ENCODE assay signal across 1 cellular context in the genomic region with DNA sequence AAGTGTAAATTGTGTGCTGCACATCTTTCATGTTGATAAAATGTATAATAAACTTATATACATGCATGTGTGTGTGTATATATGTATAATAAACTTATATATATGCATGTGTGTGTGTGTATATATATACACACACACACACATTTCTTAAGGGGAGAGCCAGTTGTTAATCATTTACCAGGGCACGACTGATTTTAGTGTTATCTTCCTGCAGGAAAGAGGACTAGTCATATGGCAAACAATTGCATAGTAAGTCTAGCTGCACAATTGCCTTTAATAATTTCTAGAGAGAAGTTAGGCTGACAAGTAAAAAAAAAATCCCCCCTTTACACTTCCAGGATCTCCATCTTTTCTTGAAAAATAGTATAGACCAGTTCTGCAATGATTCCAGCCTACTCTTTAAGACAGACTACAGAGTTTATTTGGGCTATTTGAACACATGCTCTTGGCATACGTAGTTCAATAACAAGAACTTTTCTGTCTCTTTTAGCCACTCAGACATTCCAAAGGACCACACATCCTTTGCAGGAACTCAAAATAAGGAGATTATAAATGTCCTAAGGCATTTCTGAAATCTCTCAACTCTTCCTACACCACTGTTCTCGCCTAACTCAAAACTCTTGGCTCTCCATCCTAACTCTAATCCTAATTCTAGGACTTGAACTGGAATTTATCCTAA.
TF ChIP-seq lines count a peak whose summit lies in the region.

No MANE protein-coding gene starts in this region.

TF ChIP-seq in HepG2, 621 proteins besides CTCF, POLR2A, EP300 and RAD21:
- TF ChIP-seq, protein P1, sequence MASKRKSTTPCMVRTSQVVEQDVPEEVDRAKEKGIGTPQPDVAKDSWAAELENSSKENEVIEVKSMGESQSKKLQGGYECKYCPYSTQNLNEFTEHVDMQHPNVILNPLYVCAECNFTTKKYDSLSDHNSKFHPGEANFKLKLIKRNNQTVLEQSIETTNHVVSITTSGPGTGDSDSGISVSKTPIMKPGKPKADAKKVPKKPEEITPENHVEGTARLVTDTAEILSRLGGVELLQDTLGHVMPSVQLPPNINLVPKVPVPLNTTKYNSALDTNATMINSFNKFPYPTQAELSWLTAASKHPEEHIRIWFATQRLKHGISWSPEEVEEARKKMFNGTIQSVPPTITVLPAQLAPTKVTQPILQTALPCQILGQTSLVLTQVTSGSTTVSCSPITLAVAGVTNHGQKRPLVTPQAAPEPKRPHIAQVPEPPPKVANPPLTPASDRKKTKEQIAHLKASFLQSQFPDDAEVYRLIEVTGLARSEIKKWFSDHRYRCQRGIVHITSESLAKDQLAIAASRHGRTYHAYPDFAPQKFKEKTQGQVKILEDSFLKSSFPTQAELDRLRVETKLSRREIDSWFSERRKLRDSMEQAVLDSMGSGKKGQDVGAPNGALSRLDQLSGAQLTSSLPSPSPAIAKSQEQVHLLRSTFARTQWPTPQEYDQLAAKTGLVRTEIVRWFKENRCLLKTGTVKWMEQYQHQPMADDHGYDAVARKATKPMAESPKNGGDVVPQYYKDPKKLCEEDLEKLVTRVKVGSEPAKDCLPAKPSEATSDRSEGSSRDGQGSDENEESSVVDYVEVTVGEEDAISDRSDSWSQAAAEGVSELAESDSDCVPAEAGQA (IDR thresholded peaks at IDR 0.05; ENCODE audit: low read depth) = no peak
- TF ChIP-seq, protein P1 (CRISPR knock-in tag; IDR thresholded peaks at IDR 0.05; ENCODE audit: borderline replicate concordance) = no peak
- TF ChIP-seq SOX6 (IDR thresholded peaks at IDR 0.05) = no peak
- TF ChIP-seq SOX6 (CRISPR knock-in tag; IDR thresholded peaks at IDR 0.05) = peak; percentile 19; the same call in 1 of the 2 replicates
- TF ChIP-seq SOX13 (IDR thresholded peaks at IDR 0.05) = no peak
- peak in 1 of 2 experiments; percentile 45; a peak in 1 of 4 replicates for TF ChIP-seq SOX13 (CRISPR knock-in tag; conservative IDR thresholded peaks at IDR 0.05 in 1 of 2, IDR thresholded peaks at IDR 0.05 in 1 of 2)
- peak; percentile 41; the same call in 1 of the 2 replicates for TF ChIP-seq FOSL1 (CRISPR knock-in tag; IDR thresholded peaks at IDR 0.05; ENCODE audit: borderline replicate concordance)
- 0 out of 2 replicates have a peak, but pooled peaks have one; percentile 25 for TF ChIP-seq GATAD2A (CRISPR knock-in tag; IDR thresholded peaks at IDR 0.05)
- TF ChIP-seq, protein P2, sequence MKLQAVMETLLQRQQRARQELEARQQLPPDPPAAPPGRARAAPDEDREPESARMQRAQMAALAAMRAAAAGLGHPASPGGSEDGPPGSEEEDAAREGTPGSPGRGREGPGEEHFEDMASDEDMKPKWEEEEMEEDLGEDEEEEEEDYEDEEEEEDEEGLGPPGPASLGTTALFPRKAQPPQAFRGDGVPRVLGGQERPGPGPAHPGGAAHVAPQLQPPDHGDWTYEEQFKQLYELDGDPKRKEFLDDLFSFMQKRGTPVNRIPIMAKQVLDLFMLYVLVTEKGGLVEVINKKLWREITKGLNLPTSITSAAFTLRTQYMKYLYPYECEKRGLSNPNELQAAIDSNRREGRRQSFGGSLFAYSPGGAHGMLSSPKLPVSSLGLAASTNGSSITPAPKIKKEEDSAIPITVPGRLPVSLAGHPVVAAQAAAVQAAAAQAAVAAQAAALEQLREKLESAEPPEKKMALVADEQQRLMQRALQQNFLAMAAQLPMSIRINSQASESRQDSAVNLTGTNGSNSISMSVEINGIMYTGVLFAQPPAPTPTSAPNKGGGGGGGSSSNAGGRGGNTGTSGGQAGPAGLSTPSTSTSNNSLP (IDR thresholded peaks at IDR 0.05; ENCODE audit: low read depth, low read length) = peak; percentile 48; the same call in 1 of the 2 replicates
- TF ChIP-seq AGO2 (optimal IDR thresholded peaks at IDR 0.05; ENCODE audit: low read depth, low read length) = no peak
- TF ChIP-seq, protein P3, sequence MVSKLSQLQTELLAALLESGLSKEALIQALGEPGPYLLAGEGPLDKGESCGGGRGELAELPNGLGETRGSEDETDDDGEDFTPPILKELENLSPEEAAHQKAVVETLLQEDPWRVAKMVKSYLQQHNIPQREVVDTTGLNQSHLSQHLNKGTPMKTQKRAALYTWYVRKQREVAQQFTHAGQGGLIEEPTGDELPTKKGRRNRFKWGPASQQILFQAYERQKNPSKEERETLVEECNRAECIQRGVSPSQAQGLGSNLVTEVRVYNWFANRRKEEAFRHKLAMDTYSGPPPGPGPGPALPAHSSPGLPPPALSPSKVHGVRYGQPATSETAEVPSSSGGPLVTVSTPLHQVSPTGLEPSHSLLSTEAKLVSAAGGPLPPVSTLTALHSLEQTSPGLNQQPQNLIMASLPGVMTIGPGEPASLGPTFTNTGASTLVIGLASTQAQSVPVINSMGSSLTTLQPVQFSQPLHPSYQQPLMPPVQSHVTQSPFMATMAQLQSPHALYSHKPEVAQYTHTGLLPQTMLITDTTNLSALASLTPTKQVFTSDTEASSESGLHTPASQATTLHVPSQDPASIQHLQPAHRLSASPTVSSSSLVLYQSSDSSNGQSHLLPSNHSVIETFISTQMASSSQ (IDR thresholded peaks at IDR 0.05; ENCODE audit: low read depth) = peak; percentile 83
- TF ChIP-seq, protein P3 (CRISPR knock-in tag; IDR thresholded peaks at IDR 0.05; ENCODE audit: borderline replicate concordance) = peak; percentile 72; the same call in 1 of the 2 replicates
- TF ChIP-seq HNRNPUL1 (IDR thresholded peaks at IDR 0.05; ENCODE audit: low read depth, low read length) = 0 out of 2 replicates have a peak, but pooled peaks have one; percentile 67
- no peak for TF ChIP-seq ZNF883 (CRISPR knock-in tag; IDR thresholded peaks at IDR 0.05; ENCODE audit: not compliant biosample characterization)
